In the genomic region with DNA sequence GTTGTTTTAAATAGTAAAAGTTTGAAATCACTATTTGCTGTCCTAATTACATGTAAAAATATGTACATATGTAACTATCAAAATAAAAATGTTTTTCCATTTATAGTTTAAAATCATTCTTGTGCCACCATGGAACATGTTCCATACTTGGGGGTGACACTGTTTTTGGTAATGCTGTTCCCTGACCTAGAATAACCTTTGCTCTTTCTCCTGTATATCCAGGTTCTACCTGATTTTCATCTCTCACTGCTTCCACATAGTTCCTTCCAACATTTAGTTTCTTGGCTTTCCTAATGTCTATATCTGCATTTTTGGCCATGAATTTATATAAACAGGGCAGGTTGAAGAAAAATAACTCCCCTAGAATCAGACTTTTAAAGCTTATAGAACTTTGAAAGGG, we compare ENCODE assay signal across 10 cellular contexts. TPM values are rescaled to one million over a fixed set of nuclear protein-coding genes. Genes with fewer than 3 reads are reported as not detected.
A peak's percentile ranks its signal among the peaks of the same experiment; 100 is the strongest.
DNase-seq lines count a peak whose midpoint lies in the region; ATAC-seq and TF ChIP-seq lines count a peak whose summit lies in the region.
"Had no signal": no experiment of that assay in that cellular context is flagged by ENCODE, and none has a peak within 500 bp of the region (broad histone marks: within the 10 kb centered on the region; RNA-seq: fewer than 3 reads in every experiment).

No MANE protein-coding gene starts in this region.

- H3K4me2 ChIP-seq in DOHH2 (ENCODE audit: low read length) (peak overlapping the region; percentile 81), parathyroid adenoma (ENCODE audit: low read length) (peak overlapping the region; percentile 76)

- DNase-seq in NAMALWA (ENCODE audit: low spot score) (peak; percentile 21), dorsolateral prefrontal cortex (no peak), DMS79 treated with DMSO at 0.1 percent for 48 hours (lab: John Stamatoyannopoulos, UW) (no peak), NCI-H510A (lab: John Stamatoyannopoulos, UW) (no peak)
- DNase-seq: foreskin fibroblast, NCI-H2081 treated with DMSO at 0.1 percent for 48 hours had no signal

- no peak overlapping the region for H2AFZ ChIP-seq in parathyroid adenoma

- H3K4me3 ChIP-seq in DOHH2 (ENCODE audit: low read length) (peak overlapping the region; percentile 97), dorsolateral prefrontal cortex (peak overlapping the region in 39 of 59 donors; percentile 5 to 98 (median 92)), parathyroid adenoma (ENCODE audit: low read depth, low read length) (no peak overlapping the region)

- peaks cover 19% of the 10 kb centered on the region for H3F3A ChIP-seq in DOHH2 (ENCODE audit: control insufficient read depth, insufficient read depth)

- H3K27me3 ChIP-seq in DOHH2 (ENCODE audit: control insufficient read depth, low read length): no peaks in the 10 kb centered on the region
- no peaks in the 10 kb centered on the region for H3K27me3 ChIP-seq in dorsolateral prefrontal cortex
- no peaks in the 10 kb centered on the region for H3K27me3 ChIP-seq in parathyroid adenoma (ENCODE audit: control insufficient read depth, insufficient read depth, low read length)

- no peak overlapping the region for H3K9ac ChIP-seq in parathyroid adenoma

- H4K20me1 ChIP-seq in DOHH2 (ENCODE audit: control insufficient read depth, insufficient read depth, low read depth, low read length): no peaks in the 10 kb centered on the region

- ATAC-seq in HG02678 (IDR thresholded peaks at IDR 0.05; ENCODE audit: unreplicated experiment) (no peak), GM21360 (IDR thresholded peaks at IDR 0.05; ENCODE audit: unreplicated experiment) (no peak)

- H3K9me3 ChIP-seq in DOHH2 (ENCODE audit: control insufficient read depth, insufficient read depth, low read length) (no peaks in the 10 kb centered on the region), parathyroid adenoma (ENCODE audit: control insufficient read depth, low read length) (no peaks in the 10 kb centered on the region)

- peak overlapping the region; percentile 87 for H3K27ac ChIP-seq in DOHH2 (ENCODE audit: low read depth, low read length)
- peak overlapping the region in 2 of 59 donors; percentile 7 to 83 for H3K27ac ChIP-seq in dorsolateral prefrontal cortex
- no peak overlapping the region for H3K27ac ChIP-seq in parathyroid adenoma

- H3K79me2 ChIP-seq in DOHH2 (ENCODE audit: control insufficient read depth, low read length): peaks cover 79% of the 10 kb centered on the region
- H3K79me2 ChIP-seq in parathyroid adenoma: peaks cover 28% of the 10 kb centered on the region

- no peaks in the 10 kb centered on the region for H3K9me2 ChIP-seq in DOHH2 (replicated peaks; ENCODE audit: control insufficient read depth, low read length)

- H3K36me3 ChIP-seq in DOHH2 (ENCODE audit: control insufficient read depth, low read length) (peaks cover 16% of the 10 kb centered on the region), parathyroid adenoma (ENCODE audit: control insufficient read depth, insufficient read depth, low read length) (no peaks in the 10 kb centered on the region)

- H3K4me1 ChIP-seq in DOHH2 (ENCODE audit: control insufficient read depth, low read length): peaks cover 40% of the 10 kb centered on the region
- H3K4me1 ChIP-seq in parathyroid adenoma: peaks cover 4% of the 10 kb centered on the region

- TF ChIP-seq CTCF in DOHH2 (IDR thresholded peaks at IDR 0.05; ENCODE audit: low read depth, low read length, poor library complexity, severe bottlenecking) (no peak), dorsolateral prefrontal cortex (IDR thresholded peaks at IDR 0.05 in 54 of 56, conservative IDR thresholded peaks at IDR 0.05 in 2 of 56; ENCODE audit: low read depth in 1 of 56, partially characterized antibody in 56 of 56) (no peak), parathyroid adenoma (IDR thresholded peaks at IDR 0.05) (no peak)

- intact Hi-C loops in dorsolateral prefrontal cortex (cut with DNase I): loop anchor here in 1 of 2 donors (5.0 kb wide), 1 partner anchor 43 kb away; no protein-coding TSS in a partner anchor

RNA-seq across cellular contexts. Expression of gene SPOPL, which starts 2.5 kb away (rescaled TPM):
- 10 to 100 TPM; 18.1 to 38.9 (median 26.8) TPM for total RNA-seq in dorsolateral prefrontal cortex
